Comparison of ENCODE assay signal across 8 cellular contexts in genomic region chr4:124631760-124632159, GRCh38.
DNase-seq lines count a peak whose midpoint lies in the region; FAIRE-seq and TF ChIP-seq lines count a peak whose summit lies in the region.

No MANE protein-coding gene starts in this region.

- no peak overlapping the region for H4K5ac ChIP-seq in H1 (ENCODE audit: insufficient read length, low read depth, low read length)

- H3K23me2 ChIP-seq in H1 (ENCODE audit: low read depth, low read length), result no peaks in the 10 kb centered on the region

- no peak overlapping the region for H3K27ac ChIP-seq in H1 (ENCODE audit: low read depth, low read length)

- CTCF ChIA-PET in H1 (lab: Charles Lee; ENCODE audit: partially characterized antibody), result no interaction called here

- no peak for TF ChIP-seq POLR2A in H1 (IDR thresholded peaks at IDR 0.05; ENCODE audit: control extremely low read depth in 1 of 2, low read depth in 2 of 2, low read length in 2 of 2)

- H3K18ac ChIP-seq in H1 (ENCODE audit: extremely low read depth, low read length), result no peak overlapping the region; the same call in 1 of the 2 replicates

- TF ChIP-seq EP300 in H1 (IDR thresholded peaks at IDR 0.05; ENCODE audit: borderline replicate concordance in 1 of 2, low read depth in 2 of 2, low read length in 2 of 2), result no peak

- no peak overlapping the region for H4K91ac ChIP-seq in H1 (replicated peaks; ENCODE audit: insufficient read length, low read length)

- no peak for TF ChIP-seq RAD21 in H1 (IDR thresholded peaks at IDR 0.05 in 1 of 2, conservative IDR thresholded peaks at IDR 0.05 in 1 of 2; ENCODE audit: low read depth in 2 of 2, low read length in 2 of 2)

- no peak overlapping the region for H2BK5ac ChIP-seq in H1 (ENCODE audit: low read depth, low read length)

- H3K9me3 ChIP-seq in HAP-1 (no peaks in the 10 kb centered on the region), H1 (ENCODE audit: insufficient read depth in 2 of 2, low read depth in 1 of 2, low read length in 1 of 2) (no peaks in the 10 kb centered on the region)

- no peaks in the 10 kb centered on the region for H4K20me1 ChIP-seq in H1 (replicated peaks in 1 of 2; ENCODE audit: control insufficient read depth in 1 of 2, insufficient read depth in 2 of 2, low read length in 2 of 2)

- H3K4me2 ChIP-seq in H1 (ENCODE audit: insufficient read depth in 1 of 2, low read depth in 2 of 2, low read length in 2 of 2), result no peak overlapping the region

- no peak for FAIRE-seq in H1 (lab: Jason Lieb, UNC)

- H3K14ac ChIP-seq in H1 (ENCODE audit: insufficient read length), result no peak overlapping the region

- no peaks in the 10 kb centered on the region for H3K79me2 ChIP-seq in H1 (ENCODE audit: control insufficient read depth in 1 of 2, insufficient read depth in 2 of 2, low read length in 2 of 2)

- no peak overlapping the region for H3K9ac ChIP-seq in H1 (replicated peaks in 1 of 4; ENCODE audit: extremely low read depth in 1 of 4, low read depth in 3 of 4, low read length in 3 of 4)

- H2BK20ac ChIP-seq in H1 (ENCODE audit: low read length), result no peak overlapping the region

- H3K27me3 ChIP-seq in HAP-1 (ENCODE audit: low read depth) (no peaks in the 10 kb centered on the region), H1 (replicated peaks in 1 of 4; ENCODE audit: control insufficient read depth in 3 of 4, extremely low read depth in 1 of 4, insufficient read depth in 3 of 4, low read length in 3 of 4) (no peaks in the 10 kb centered on the region)

- H3K79me1 ChIP-seq in H1 (ENCODE audit: low read depth, low read length), result no peaks in the 10 kb centered on the region

- POLR2A ChIA-PET in H1 (lab: Charles Lee; ENCODE audit: partially characterized antibody), result no interaction called here

- no peak overlapping the region for H2BK120ac ChIP-seq in H1 (replicated peaks; ENCODE audit: low read depth, low read length)

- H3K4me3 ChIP-seq in HAP-1, result no peak overlapping the region
- H3K4me3 ChIP-seq in H1 (ENCODE audit: extremely low read depth in 1 of 4, insufficient read depth in 2 of 4, low read depth in 3 of 4, low read length in 4 of 4), result no peak overlapping the region

- H3K4me1 ChIP-seq in HAP-1, result peaks cover 41% of the 10 kb centered on the region
- H3K4me1 ChIP-seq in H1 (replicated peaks in 1 of 4; ENCODE audit: control insufficient read depth in 3 of 4, insufficient read depth in 4 of 4, low read length in 3 of 4), result peaks cover 0 to 6% (median 3%) of the 10 kb centered on the region in 4 experiments; a peak in 3 of 7 replicates

- H2BK12ac ChIP-seq in H1 (ENCODE audit: low read depth, low read length), result no peak overlapping the region

- in situ Hi-C loops in HAP-1 (cut with MboI; ENCODE audit: low sequenced_read_pairs), result no loop called here

- 78% methylated on average over 1 of the region's 1 CpG; no CpG with 5 or more reads in 1 of the 2 experiments for WGBS in H1 (ENCODE audit: extremely low coverage in 1 of 2, insufficient coverage in 1 of 2, insufficient read length in 1 of 2, insufficient replicate concordance in 2 of 2, low coverage in 1 of 2, low lambda C conversion rate in 2 of 2, missing lambda C conversion rate in 1 of 2), 2 experiments

- H2BK15ac ChIP-seq in H1 (ENCODE audit: low read length), result no peak overlapping the region

- H3K56ac ChIP-seq in H1 (replicated peaks; ENCODE audit: insufficient read length, low read depth, low read length), result no peak overlapping the region

- TF ChIP-seq CTCF in H1 (IDR thresholded peaks at IDR 0.05; ENCODE audit: control extremely low read depth in 1 of 3, insufficient read depth in 1 of 3, low read depth in 1 of 3, low read length in 3 of 3), result no peak
- no peak for TF ChIP-seq CTCF in GM20000 (IDR thresholded peaks at IDR 0.05; ENCODE audit: extremely low read depth, missing control alignments)

- no peaks in the 10 kb centered on the region for H3K36me3 ChIP-seq in HAP-1 (replicated peaks)
- H3K36me3 ChIP-seq in H1 (ENCODE audit: control insufficient read depth in 2 of 4, insufficient read depth in 4 of 4, low read length in 3 of 4), result no peaks in the 10 kb centered on the region

- H3K4ac ChIP-seq in H1 (replicated peaks; ENCODE audit: insufficient read length, low read depth, low read length), result no peak overlapping the region

- no peak overlapping the region for H4K8ac ChIP-seq in H1 (ENCODE audit: extremely low read depth, insufficient read depth, low read length)

- H2AK5ac ChIP-seq in H1 (ENCODE audit: low read depth, low read length), result no peak overlapping the region

- H2AFZ ChIP-seq in H1 (ENCODE audit: low read length), result peak overlapping the region; percentile 15; the same call in 1 of the 2 replicates

- DNase-seq in EL, result peak; percentile 97
- DNase-seq in HAP-1 (ENCODE audit: low spot score in 2 of 2), result peak; percentile 83
- DNase-seq in LoVo (ENCODE audit: low spot score), result peak; percentile 87
- no peak for DNase-seq in H1 (ENCODE audit: low read depth in 1 of 2, low spot score in 2 of 2)
- peak; percentile 99 for DNase-seq in pulmonary artery endothelial cell (ENCODE audit: low read depth, low spot score)
- no peak for DNase-seq in NCI-H1436 (lab: John Stamatoyannopoulos, UW)
- no peak for DNase-seq in GM20000 (ENCODE audit: low spot score)
- DNase-seq in anterior cingulate cortex (lab: John Stamatoyannopoulos, UW), result no peak

- H3K23ac ChIP-seq in H1 (ENCODE audit: insufficient read length), result no peak overlapping the region

TF ChIP-seq in H1, 55 proteins besides CTCF, POLR2A, EP300 and RAD21:
- no peak for TF ChIP-seq SUZ12 (IDR thresholded peaks at IDR 0.05; ENCODE audit: low read length)
- no peak for TF ChIP-seq TBP (IDR thresholded peaks at IDR 0.05; ENCODE audit: low read depth, low read length)
- TF ChIP-seq ATF3 (IDR thresholded peaks at IDR 0.05; ENCODE audit: insufficient read depth, low read depth, low read length), result no peak
- TF ChIP-seq EGR1 (IDR thresholded peaks at IDR 0.05; ENCODE audit: borderline replicate concordance, low read depth, low read length), result no peak
- TF ChIP-seq BACH1 (IDR thresholded peaks at IDR 0.05; ENCODE audit: low read length), result no peak

Comparison
In these comparisons a context has a peak if more than half of its experiments do, and no peak if none do; other contexts are left out.
1. DNase-seq: peak in EL (single experiment), HAP-1 (2 of 2), LoVo (single experiment) and pulmonary artery endothelial cell (single experiment); none in H1 (0 of 2), NCI-H1436 (single experiment), GM20000 (single experiment) and anterior cingulate cortex (0 of 58).